In the genomic region with DNA sequence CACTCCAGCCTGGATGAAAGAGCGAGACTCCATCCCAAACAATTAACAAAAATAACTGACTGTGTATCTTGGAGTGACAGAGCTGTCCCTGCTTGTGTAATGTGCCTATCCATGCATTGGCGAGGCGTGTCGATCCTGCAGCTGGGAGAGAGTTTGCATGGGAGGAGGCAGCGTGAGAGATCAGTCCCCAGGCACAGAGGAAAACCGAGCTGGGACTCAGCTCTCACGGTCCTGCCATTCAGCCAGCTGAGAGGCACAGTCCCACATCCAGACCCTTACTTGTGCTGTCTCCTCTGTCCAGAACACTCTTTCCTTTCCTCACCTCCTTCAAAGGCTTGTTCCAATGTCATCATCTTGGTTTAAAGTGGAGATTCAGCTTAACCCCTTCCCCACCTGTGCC, we compare ENCODE assay signal across 20 cellular contexts. TPM values are rescaled to one million over a fixed set of nuclear protein-coding genes. Genes with fewer than 3 reads are reported as not detected.
A peak's percentile ranks its signal among the peaks of the same experiment; 100 is the strongest.
DNase-seq lines count a peak whose midpoint lies in the region; ATAC-seq, FAIRE-seq and TF ChIP-seq lines count a peak whose summit lies in the region.
"Had no signal": no experiment of that assay in that cellular context is flagged by ENCODE, and none has a peak within 500 bp of the region (broad histone marks: within the 10 kb centered on the region; RNA-seq: fewer than 3 reads in every experiment).

No MANE protein-coding gene starts in this region.

- H3K4me2 ChIP-seq in A549 = peak overlapping the region; percentile 37
- H3K4me2 ChIP-seq in H1 (ENCODE audit: insufficient read depth in 1 of 2, low read depth in 2 of 2, low read length in 2 of 2) = no peak overlapping the region
- H3K4me2 ChIP-seq: KMS-11, smooth muscle cell had no signal

- no peak overlapping the region for H2BK120ac ChIP-seq in H1 (replicated peaks; ENCODE audit: low read depth, low read length)

- no peaks in the 10 kb centered on the region for H3K79me2 ChIP-seq in H1 (ENCODE audit: control insufficient read depth in 1 of 2, insufficient read depth in 2 of 2, low read length in 2 of 2)
- H3K79me2 ChIP-seq: parathyroid adenoma had no signal

- no peaks in the 10 kb centered on the region for H3K27me3 ChIP-seq in H1 (replicated peaks in 1 of 4; ENCODE audit: control insufficient read depth in 3 of 4, extremely low read depth in 1 of 4, insufficient read depth in 3 of 4, low read length in 3 of 4)

- H3K4me3 ChIP-seq in A549 = no peak overlapping the region
- H3K4me3 ChIP-seq in H1 (ENCODE audit: extremely low read depth in 1 of 4, insufficient read depth in 2 of 4, low read depth in 3 of 4, low read length in 4 of 4) = no peak overlapping the region
- H3K4me3 ChIP-seq: smooth muscle cell had no signal

- H2AK5ac ChIP-seq in H1 (ENCODE audit: low read depth, low read length) = no peak overlapping the region

- H3K4ac ChIP-seq in H1 (replicated peaks; ENCODE audit: insufficient read length, low read depth, low read length) = no peak overlapping the region

- 0 out of 2 replicates have a peak overlapping the region, but pooled peaks have one; percentile 68 for H2BK12ac ChIP-seq in H1 (ENCODE audit: low read depth, low read length)

- no peak overlapping the region for H4K91ac ChIP-seq in H1 (replicated peaks; ENCODE audit: insufficient read length, low read length)

- H3K9ac ChIP-seq in H1 (replicated peaks in 1 of 4; ENCODE audit: extremely low read depth in 1 of 4, low read depth in 3 of 4, low read length in 3 of 4) = no peak overlapping the region
- H3K9ac ChIP-seq: KMS-11, parathyroid adenoma had no signal

- TF ChIP-seq EP300 in A549 (IDR thresholded peaks at IDR 0.05) (no peak), H1 (IDR thresholded peaks at IDR 0.05; ENCODE audit: borderline replicate concordance in 1 of 2, low read depth in 2 of 2, low read length in 2 of 2) (no peak)

- H3K79me1 ChIP-seq in H1 (ENCODE audit: low read depth, low read length) = no peaks in the 10 kb centered on the region

- no peaks in the 10 kb centered on the region for H3K9me3 ChIP-seq in A549
- H3K9me3 ChIP-seq in H1 (ENCODE audit: insufficient read depth in 2 of 2, low read depth in 1 of 2, low read length in 1 of 2) = no peaks in the 10 kb centered on the region

- CTCF ChIA-PET in A549 (lab: Yijun Ruan, JAX) = interaction anchor here (1.0 to 6.8 kb wide), 10 partner anchors 9 to 68 kb away, joined by 3 to 42 read pairs (median 8); a partner anchor contains a TSS
- CTCF ChIA-PET in H1 (lab: Charles Lee; ENCODE audit: partially characterized antibody) = interaction anchor here (0.9 to 1.7 kb wide), 7 partner anchors 14 to 44 kb away, joined by 3 to 10 read pairs (median 4); no protein-coding TSS in a partner anchor

- FAIRE-seq in A549 (lab: Jason Lieb, UNC) = peak; percentile 65
- FAIRE-seq in H1 (lab: Jason Lieb, UNC) = no peak
- no peak for FAIRE-seq in HTR-8/SVneo (lab: Jason Lieb, UNC)
- FAIRE-seq: astrocyte had no signal

- H3K56ac ChIP-seq in H1 (replicated peaks; ENCODE audit: insufficient read length, low read depth, low read length) = no peak overlapping the region

- no peaks in the 10 kb centered on the region for H3K36me3 ChIP-seq in H1 (ENCODE audit: control insufficient read depth in 2 of 4, insufficient read depth in 4 of 4, low read length in 3 of 4)

- no peaks in the 10 kb centered on the region for H3K23me2 ChIP-seq in H1 (ENCODE audit: low read depth, low read length)

- H3K14ac ChIP-seq in H1 (ENCODE audit: insufficient read length) = no peak overlapping the region

- 0 out of 2 replicates have a peak overlapping the region, but pooled peaks have one; percentile 80 for H2BK20ac ChIP-seq in H1 (ENCODE audit: low read length)

- H3K27ac ChIP-seq in A549 = peak overlapping the region; percentile 43 to 71
- no peak overlapping the region for H3K27ac ChIP-seq in H1 (ENCODE audit: low read depth, low read length)
- H3K27ac ChIP-seq: HL-60, KMS-11, parathyroid adenoma had no signal

- TF ChIP-seq RAD21 in A549 (conservative IDR thresholded peaks at IDR 0.05 in 1 of 2, IDR thresholded peaks at IDR 0.05 in 1 of 2) (no peak), H1 (IDR thresholded peaks at IDR 0.05 in 1 of 2, conservative IDR thresholded peaks at IDR 0.05 in 1 of 2; ENCODE audit: low read depth in 2 of 2, low read length in 2 of 2) (no peak)

- H3K18ac ChIP-seq in H1 (ENCODE audit: extremely low read depth, low read length) = no peak overlapping the region; the same call in 1 of the 2 replicates

- POLR2A ChIA-PET in A549 (lab: Yijun Ruan, JAX) (interaction anchor here (1.0 to 1.6 kb wide), 3 partner anchors 14 to 44 kb away, joined by 3 to 10 read pairs (median 5); no protein-coding TSS in a partner anchor), H1 (lab: Charles Lee; ENCODE audit: partially characterized antibody) (interaction anchor here (0.9 to 1.7 kb wide), 3 partner anchors 12 to 77 kb away, joined by 3 to 4 read pairs (median 4); a partner anchor contains a TSS)

- no peak overlapping the region for H4K5ac ChIP-seq in H1 (ENCODE audit: insufficient read length, low read depth, low read length)

- H2BK5ac ChIP-seq in H1 (ENCODE audit: low read depth, low read length) = peak overlapping the region; percentile 30; the same call in 1 of the 2 replicates

- H4K20me1 ChIP-seq in H1 (replicated peaks in 1 of 2; ENCODE audit: control insufficient read depth in 1 of 2, insufficient read depth in 2 of 2, low read length in 2 of 2) = no peaks in the 10 kb centered on the region

- TF ChIP-seq POLR2A in A549 (IDR thresholded peaks at IDR 0.05; ENCODE audit: low read length) = no peak
- no peak for TF ChIP-seq POLR2A in H1 (IDR thresholded peaks at IDR 0.05; ENCODE audit: control extremely low read depth in 1 of 2, low read depth in 2 of 2, low read length in 2 of 2)

- no peak for TF ChIP-seq CTCF in A549 (IDR thresholded peaks at IDR 0.05)
- TF ChIP-seq CTCF in H1 (IDR thresholded peaks at IDR 0.05; ENCODE audit: control extremely low read depth in 1 of 3, insufficient read depth in 1 of 3, low read depth in 1 of 3, low read length in 3 of 3) = no peak

- 53% methylated on average over 7 of the region's 7 CpGs for WGBS in A549 (ENCODE audit: missing lambda C conversion rate)
- WGBS in H1 (ENCODE audit: extremely low coverage in 1 of 2, insufficient coverage in 1 of 2, insufficient read length in 1 of 2, insufficient replicate concordance in 2 of 2, low coverage in 1 of 2, low lambda C conversion rate in 2 of 2, missing lambda C conversion rate in 1 of 2), 2 experiments = 86% methylated on average over 7 of the region's 7 CpGs; no CpG with 5 or more reads in 1 of the 2 experiments

- H4K8ac ChIP-seq in H1 (ENCODE audit: extremely low read depth, insufficient read depth, low read length) = no peak overlapping the region

- no peak overlapping the region for H3K23ac ChIP-seq in H1 (ENCODE audit: insufficient read length)

- peaks cover 35% of the 10 kb centered on the region for H3K4me1 ChIP-seq in A549
- peaks cover 0 to 12% (median 7%) of the 10 kb centered on the region in 4 experiments; a peak in 6 of 7 replicates for H3K4me1 ChIP-seq in H1 (replicated peaks in 1 of 4; ENCODE audit: control insufficient read depth in 3 of 4, insufficient read depth in 4 of 4, low read length in 3 of 4)

- no peak overlapping the region for H2BK15ac ChIP-seq in H1 (ENCODE audit: low read length)

- DNase-seq in A549 (ENCODE audit: low read depth in 1 of 2, low spot score in 1 of 2) (peak in 1 of 2 experiments; percentile 55), DMS53 (lab: John Stamatoyannopoulos, UW) (peak; percentile 75), NCI-H2227 (lab: John Stamatoyannopoulos, UW; ENCODE audit: unreplicated experiment) (peak; percentile 56), H1 (ENCODE audit: low read depth in 1 of 2, low spot score in 2 of 2) (no peak), NCI-H446 treated with DMSO at 0.1 percent for 48 hours (lab: John Stamatoyannopoulos, UW) (no peak), HTR-8/SVneo (ENCODE audit: insufficient read length, low spot score) (no peak)
- DNase-seq: activated CD4-positive, alpha-beta T cell treated with anti-CD3 and anti-CD28 coated beads for 4 hours; activated naive CD4-positive, alpha-beta T cell treated with anti-CD3 and anti-CD28 coated beads for 36 hours; cortex of kidney; Right ventricle myocardium superior had no signal

- no peak overlapping the region for H2AFZ ChIP-seq in H1 (ENCODE audit: low read length)
- H2AFZ ChIP-seq: parathyroid adenoma had no signal

- ATAC-seq in A549 (peak; percentile 63 to 66), HG02884 (IDR thresholded peaks at IDR 0.05; ENCODE audit: unreplicated experiment) (no peak), GM18519 (IDR thresholded peaks at IDR 0.05; ENCODE audit: low FRiP score, unreplicated experiment) (no peak)

RNA-seq across cellular contexts. Expression of a gene that starts 11.9 kb away (rescaled TPM):
- polyA plus RNA-seq in A549 (2011; rRNA removed) (22.2 and 22.4 TPM in 2 replicates), A549 (2017; fragmentation: RNase III; extraction: RNeasy Plus Mini Kit Qiagen cat#74134 plus additional on column Dnase treatment) (30.1 to 36.5 TPM (median 34.3 TPM) in 3 replicates), H1 (2011; rRNA removed) (2.6 and 3.8 TPM in 2 replicates)
- polyA plus RNA-seq in A549 (2012; cell fraction: cytosol; rRNA removed) = 31.5 and 41.0 TPM in 2 replicates
- polyA plus RNA-seq in A549 (2012; cell fraction: nucleus; rRNA removed) = 23.6 and 29.0 TPM in 2 replicates
- 26.5 and 28.7 TPM in 2 replicates for polyA minus RNA-seq in A549 (2011; rRNA and poly(A)+ RNA removed)
- total RNA-seq in H1 (2021; fragmentation: NEBNext Ultra II Directional; extraction: Animal tissue kit (Norgen Biotek cat#: 25700)) = 0.99 and 1.5 TPM in 2 replicates
- 2.3 TPM for polyA plus RNA-seq in H1 (2011; cell fraction: cytosol; rRNA removed)
- polyA plus RNA-seq in H1 (2011; cell fraction: nucleus; rRNA removed) = 1.2 TPM
- 1.0 to 2.2 TPM (median 1.6 TPM) in 4 replicates for polyA plus RNA-seq in H1 (2012, experiment 1 of 2)
- polyA plus RNA-seq in H1 (2012, experiment 2 of 2) = 1.00 TPM
- 1.5 TPM for polyA plus RNA-seq in H1 (2013, experiment 1 of 2)
- polyA plus RNA-seq in H1 (2013, experiment 2 of 2) = 1.4 TPM
- 0.59 TPM in 1 of 2 replicates, not detected in the other for polyA minus RNA-seq in H1 (2011; rRNA and poly(A)+ RNA removed)
- 1.2 TPM for polyA minus RNA-seq in H1 (2011; cell fraction: cytosol; rRNA and poly(A)+ RNA removed)
- polyA minus RNA-seq in H1 (2011; cell fraction: nucleus; rRNA and poly(A)+ RNA removed) = not detected
- total RNA-seq: activated naive CD4-positive, alpha-beta T cell treated with anti-CD3 and anti-CD28 coated beads for 36 hours; astrocyte; glomerular endothelial cell; liver; myocyte had no signal

RNA-seq across cellular contexts. Expression of a gene that starts 28.5 kb away (rescaled TPM):
- polyA plus RNA-seq in A549 (2011; rRNA removed) (0.62 and 0.95 TPM in 2 replicates), A549 (2017; fragmentation: RNase III; extraction: RNeasy Plus Mini Kit Qiagen cat#74134 plus additional on column Dnase treatment) (4.6 to 6.1 TPM (median 5.6 TPM) in 3 replicates), H1 (2011; rRNA removed) (2.7 and 7.3 TPM in 2 replicates)
- 2.6 and 3.8 TPM in 2 replicates for polyA plus RNA-seq in A549 (2012; cell fraction: cytosol; rRNA removed)
- 9.6 and 11.7 TPM in 2 replicates for polyA plus RNA-seq in A549 (2012; cell fraction: nucleus; rRNA removed)
- polyA minus RNA-seq in A549 (2011; rRNA and poly(A)+ RNA removed) = 0.45 and 0.54 TPM in 2 replicates
- 12.4 and 13.6 TPM in 2 replicates for total RNA-seq in H1 (2021; fragmentation: NEBNext Ultra II Directional; extraction: Animal tissue kit (Norgen Biotek cat#: 25700))
- polyA plus RNA-seq in H1 (2011; cell fraction: cytosol; rRNA removed) = 3.4 TPM
- 11.6 TPM for polyA plus RNA-seq in H1 (2011; cell fraction: nucleus; rRNA removed)
- 6.8 to 10.4 TPM (median 9.6 TPM) in 4 replicates for polyA plus RNA-seq in H1 (2012, experiment 1 of 2)
- 4.1 TPM for polyA plus RNA-seq in H1 (2012, experiment 2 of 2)
- polyA plus RNA-seq in H1 (2013, experiment 1 of 2) = 10.0 TPM
- 8.2 TPM for polyA plus RNA-seq in H1 (2013, experiment 2 of 2)
- 0.90 and 1.2 TPM in 2 replicates for polyA minus RNA-seq in H1 (2011; rRNA and poly(A)+ RNA removed)
- polyA minus RNA-seq in H1 (2011; cell fraction: cytosol; rRNA and poly(A)+ RNA removed) = 5.9 TPM
- 5.9 TPM for polyA minus RNA-seq in H1 (2011; cell fraction: nucleus; rRNA and poly(A)+ RNA removed)
- total RNA-seq: glomerular endothelial cell had no signal

Comparison
In these comparisons a context has a peak if more than half of its experiments do, and no peak if none do; other contexts are left out.
1. ATAC-seq: peak in A549 (2 of 2); none in HG02884 (single experiment) and GM18519 (single experiment).
2. DNase-seq: peak in DMS53 (single experiment) and NCI-H2227 (single experiment); none in H1 (0 of 2), NCI-H446 treated with DMSO at 0.1 percent for 48 hours (single experiment) and HTR-8/SVneo (single experiment).